In genomic region chr19:6862673-6863078, GRCh38 we compare ENCODE assay signal across 1 cellular context.
A peak's percentile ranks its signal among the peaks of the same experiment; 100 is the strongest.
TF ChIP-seq lines count a peak whose summit lies in the region.

No MANE protein-coding gene starts in this region.

TF ChIP-seq in HepG2, 621 proteins besides CTCF, POLR2A, EP300 and RAD21 (continued from another document and continues in another):
- TF ChIP-seq ATF5 (CRISPR knock-in tag; IDR thresholded peaks at IDR 0.05; ENCODE audit: low read depth) (no peak), ZNF713 (CRISPR knock-in tag; IDR thresholded peaks at IDR 0.05) (no peak), ZUFSP (CRISPR knock-in tag; IDR thresholded peaks at IDR 0.05; ENCODE audit: borderline replicate concordance) (no peak), HMGXB3 (CRISPR knock-in tag; IDR thresholded peaks at IDR 0.05; ENCODE audit: borderline replicate concordance) (peak; percentile 53; the same call in 1 of the 2 replicates), RXRB (CRISPR knock-in tag; IDR thresholded peaks at IDR 0.05; ENCODE audit: borderline replicate concordance) (0 out of 2 replicates have a peak, but pooled peaks have one; percentile 35), ZSCAN30 (CRISPR knock-in tag; IDR thresholded peaks at IDR 0.05) (no peak), ONECUT2 (CRISPR knock-in tag; IDR thresholded peaks at IDR 0.05) (no peak), ZNF251 (CRISPR knock-in tag; IDR thresholded peaks at IDR 0.05) (no peak), TFE3 (CRISPR knock-in tag; IDR thresholded peaks at IDR 0.05) (no peak), DNMT3B (CRISPR knock-in tag; conservative IDR thresholded peaks at IDR 0.05) (no peak), TARDBP (CRISPR knock-in tag; IDR thresholded peaks at IDR 0.05) (no peak), SKI (IDR thresholded peaks at IDR 0.05; ENCODE audit: partially characterized antibody) (peak; percentile 85), GATA4 (IDR thresholded peaks at IDR 0.05; ENCODE audit: borderline replicate concordance, low read depth) (no peak), ZNF280D (CRISPR knock-in tag; IDR thresholded peaks at IDR 0.05) (no peak), ZKSCAN1 (IDR thresholded peaks at IDR 0.05; ENCODE audit: low read length) (no peak), ZBTB33 (CRISPR knock-in tag; IDR thresholded peaks at IDR 0.05) (peak; percentile 98), TEAD3 (CRISPR knock-in tag; optimal IDR thresholded peaks at IDR 0.05; ENCODE audit: borderline replicate concordance) (peak; percentile 57), ZBTB3 (CRISPR knock-in tag; IDR thresholded peaks at IDR 0.05; ENCODE audit: borderline replicate concordance, low read depth) (no peak), ZFAT (CRISPR knock-in tag; conservative IDR thresholded peaks at IDR 0.05) (no peak), DMAP1 (CRISPR knock-in tag; IDR thresholded peaks at IDR 0.05) (no peak), RBFOX2 (IDR thresholded peaks at IDR 0.05; ENCODE audit: low read depth, low read length) (no peak), MXI1 (IDR thresholded peaks at IDR 0.05; ENCODE audit: borderline replicate concordance, low read depth, low read length) (peak; percentile 13; the same call in 1 of the 3 replicates), HINFP (CRISPR knock-in tag; IDR thresholded peaks at IDR 0.05; ENCODE audit: low read depth) (peak; percentile 93), ASH2L (IDR thresholded peaks at IDR 0.05; ENCODE audit: insufficient read length, low read depth, low read length) (no peak), STAG1 (CRISPR knock-in tag; IDR thresholded peaks at IDR 0.05) (peak; percentile 90), KLF6 (CRISPR knock-in tag; IDR thresholded peaks at IDR 0.05) (no peak), ZSCAN22 (CRISPR knock-in tag; IDR thresholded peaks at IDR 0.05) (no peak)
- TF ChIP-seq, protein P1, sequence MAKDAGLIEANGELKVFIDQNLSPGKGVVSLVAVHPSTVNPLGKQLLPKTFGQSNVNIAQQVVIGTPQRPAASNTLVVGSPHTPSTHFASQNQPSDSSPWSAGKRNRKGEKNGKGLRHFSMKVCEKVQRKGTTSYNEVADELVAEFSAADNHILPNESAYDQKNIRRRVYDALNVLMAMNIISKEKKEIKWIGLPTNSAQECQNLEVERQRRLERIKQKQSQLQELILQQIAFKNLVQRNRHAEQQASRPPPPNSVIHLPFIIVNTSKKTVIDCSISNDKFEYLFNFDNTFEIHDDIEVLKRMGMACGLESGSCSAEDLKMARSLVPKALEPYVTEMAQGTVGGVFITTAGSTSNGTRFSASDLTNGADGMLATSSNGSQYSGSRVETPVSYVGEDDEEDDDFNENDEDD (CRISPR knock-in tag; IDR thresholded peaks at IDR 0.05; ENCODE audit: borderline replicate concordance), result no peak
- TF ChIP-seq, protein P2, sequence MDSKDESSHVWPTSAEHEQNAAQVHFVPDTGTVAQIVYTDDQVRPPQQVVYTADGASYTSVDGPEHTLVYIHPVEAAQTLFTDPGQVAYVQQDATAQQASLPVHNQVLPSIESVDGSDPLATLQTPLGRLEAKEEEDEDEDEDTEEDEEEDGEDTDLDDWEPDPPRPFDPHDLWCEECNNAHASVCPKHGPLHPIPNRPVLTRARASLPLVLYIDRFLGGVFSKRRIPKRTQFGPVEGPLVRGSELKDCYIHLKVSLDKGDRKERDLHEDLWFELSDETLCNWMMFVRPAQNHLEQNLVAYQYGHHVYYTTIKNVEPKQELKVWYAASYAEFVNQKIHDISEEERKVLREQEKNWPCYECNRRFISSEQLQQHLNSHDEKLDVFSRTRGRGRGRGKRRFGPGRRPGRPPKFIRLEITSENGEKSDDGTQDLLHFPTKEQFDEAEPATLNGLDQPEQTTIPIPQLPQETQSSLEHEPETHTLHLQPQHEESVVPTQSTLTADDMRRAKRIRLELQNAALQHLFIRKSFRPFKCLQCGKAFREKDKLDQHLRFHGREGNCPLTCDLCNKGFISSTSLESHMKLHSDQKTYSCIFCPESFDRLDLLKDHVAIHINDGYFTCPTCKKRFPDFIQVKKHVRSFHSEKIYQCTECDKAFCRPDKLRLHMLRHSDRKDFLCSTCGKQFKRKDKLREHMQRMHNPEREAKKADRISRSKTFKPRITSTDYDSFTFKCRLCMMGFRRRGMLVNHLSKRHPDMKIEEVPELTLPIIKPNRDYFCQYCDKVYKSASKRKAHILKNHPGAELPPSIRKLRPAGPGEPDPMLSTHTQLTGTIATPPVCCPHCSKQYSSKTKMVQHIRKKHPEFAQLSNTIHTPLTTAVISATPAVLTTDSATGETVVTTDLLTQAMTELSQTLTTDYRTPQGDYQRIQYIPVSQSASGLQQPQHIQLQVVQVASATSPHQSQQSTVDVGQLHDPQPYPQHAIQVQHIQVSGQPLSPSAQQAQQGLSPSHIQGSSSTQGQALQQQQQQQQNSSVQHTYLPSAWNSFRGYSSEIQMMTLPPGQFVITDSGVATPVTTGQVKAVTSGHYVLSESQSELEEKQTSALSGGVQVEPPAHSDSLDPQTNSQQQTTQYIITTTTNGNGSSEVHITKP (CRISPR knock-in tag; IDR thresholded peaks at IDR 0.05; ENCODE audit: low read depth), result 0 out of 2 replicates have a peak, but pooled peaks have one; percentile 31
- TF ChIP-seq, protein P3, sequence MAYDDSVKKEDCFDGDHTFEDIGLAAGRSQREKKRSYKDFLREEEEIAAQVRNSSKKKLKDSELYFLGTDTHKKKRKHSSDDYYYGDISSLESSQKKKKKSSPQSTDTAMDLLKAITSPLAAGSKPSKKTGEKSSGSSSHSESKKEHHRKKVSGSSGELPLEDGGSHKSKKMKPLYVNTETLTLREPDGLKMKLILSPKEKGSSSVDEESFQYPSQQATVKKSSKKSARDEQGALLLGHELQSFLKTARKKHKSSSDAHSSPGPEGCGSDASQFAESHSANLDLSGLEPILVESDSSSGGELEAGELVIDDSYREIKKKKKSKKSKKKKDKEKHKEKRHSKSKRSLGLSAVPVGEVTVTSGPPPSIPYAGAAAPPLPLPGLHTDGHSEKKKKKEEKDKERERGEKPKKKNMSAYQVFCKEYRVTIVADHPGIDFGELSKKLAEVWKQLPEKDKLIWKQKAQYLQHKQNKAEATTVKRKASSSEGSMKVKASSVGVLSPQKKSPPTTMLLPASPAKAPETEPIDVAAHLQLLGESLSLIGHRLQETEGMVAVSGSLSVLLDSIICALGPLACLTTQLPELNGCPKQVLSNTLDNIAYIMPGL (CRISPR knock-in tag; IDR thresholded peaks at IDR 0.05; ENCODE audit: borderline replicate concordance in 1 of 2, low read depth in 1 of 2), result peak in 1 of 2 experiments; percentile 34; a peak in 1 of 4 replicates
